10 cellular contexts compared by ENCODE assay signal in the genomic region with DNA sequence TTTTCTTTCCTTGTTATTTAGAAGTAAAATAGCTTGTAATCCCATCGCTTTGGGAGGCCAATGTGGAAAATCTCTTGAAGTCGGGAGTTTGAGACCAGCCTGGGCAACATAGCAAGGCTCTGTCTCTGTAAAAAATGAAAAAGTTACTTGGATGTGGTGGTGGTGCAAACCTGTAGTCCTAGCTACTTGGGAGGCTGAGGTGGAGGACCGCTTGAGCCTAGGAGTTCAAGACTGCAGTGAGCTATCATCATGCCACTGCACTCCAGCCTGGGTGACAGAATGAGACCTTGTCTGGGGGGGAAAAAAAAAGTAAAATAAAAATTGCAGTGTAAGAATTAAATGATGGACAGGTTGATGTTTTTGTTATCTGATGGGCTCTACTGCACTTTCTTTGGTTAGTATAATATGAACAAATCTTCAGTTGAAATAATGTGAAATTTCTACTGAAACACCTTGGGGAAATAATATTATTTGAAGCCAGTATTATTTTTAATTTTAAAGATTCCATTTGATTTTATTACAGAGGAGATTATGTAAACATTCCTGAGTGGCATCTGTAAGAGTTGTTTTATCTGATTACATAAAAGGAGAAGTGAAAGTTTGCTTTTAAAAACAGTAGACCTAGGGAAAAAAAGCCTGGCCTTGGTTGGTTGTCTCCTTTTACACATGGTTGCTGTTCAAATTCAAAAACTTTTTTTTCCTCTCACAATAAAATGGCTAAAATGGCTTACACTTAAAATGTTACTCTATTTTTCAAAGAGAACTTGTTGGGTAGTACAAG. TPM values are rescaled to one million over a fixed set of nuclear protein-coding genes. Genes with fewer than 3 reads are reported as not detected.
DNase-seq lines count a peak whose midpoint lies in the region; ATAC-seq, FAIRE-seq and TF ChIP-seq lines count a peak whose summit lies in the region.
"Had no signal": no experiment of that assay in that cellular context is flagged by ENCODE, and none has a peak within 500 bp of the region (broad histone marks: within the 10 kb centered on the region; RNA-seq: fewer than 3 reads in every experiment).

No MANE protein-coding gene starts in this region.

- peak overlapping the region; percentile 89 for H3K27ac Mint-ChIP-seq in activated T-cell treated with anti-CD3 and anti-CD28 coated beads, Interleukin-2, amount 50 U/mL, for 72 hours

- no peak overlapping the region for H2AFZ ChIP-seq in OCI-LY3 (ENCODE audit: low read depth, low read length)

- peak overlapping the region; percentile 5; the same call in 1 of the 2 replicates for H3K4me3 ChIP-seq in OCI-LY3 (ENCODE audit: low read length)
- H3K4me3 ChIP-seq in spleen, result no peak overlapping the region

- FAIRE-seq in colon (lab: Jason Lieb, UNC) (peak; percentile 49), GM12892 (lab: Jason Lieb, UNC) (no peak)

- no peak for ATAC-seq in activated T-cell treated with anti-CD3 and anti-CD28 coated beads, Interleukin-2, amount 50 U/mL, for 72 hours (replicated peaks in 1 of 2)
- no peak for ATAC-seq in activated T-cell treated with anti-CD3 and anti-CD28 coated beads, Interleukin-2, amount 50 U/mL, for 4 hours
- no peak for ATAC-seq in GM21786 (IDR thresholded peaks at IDR 0.05; ENCODE audit: unreplicated experiment)

- peaks cover 62% of the 10 kb centered on the region for H3K4me1 Mint-ChIP-seq in activated T-cell treated with anti-CD3 and anti-CD28 coated beads, Interleukin-2, amount 50 U/mL, for 72 hours (ENCODE audit: low read depth)
- peaks cover 74% of the 10 kb centered on the region for H3K4me1 Mint-ChIP-seq in activated T-cell treated with anti-CD3 and anti-CD28 coated beads, Interleukin-2, amount 50 U/mL, for 4 hours (ENCODE audit: low read depth)

- H3K9me3 ChIP-seq in OCI-LY3 (ENCODE audit: insufficient read depth, low read length), result no peaks in the 10 kb centered on the region
- no peaks in the 10 kb centered on the region for H3K9me3 ChIP-seq in spleen

- TF ChIP-seq POLR2A in spleen (IDR thresholded peaks at IDR 0.05) (no peak), GM12892 (IDR thresholded peaks at IDR 0.05; ENCODE audit: low read depth, low read length) (no peak)

- peaks cover 26% of the 10 kb centered on the region for H3K4me1 ChIP-seq in OCI-LY3 (ENCODE audit: low read length)
- peaks cover 35 to 91% (median 65%) of the 10 kb centered on the region in 6 donors for H3K4me1 ChIP-seq in spleen

- peak overlapping the region; percentile 3; the same call in 1 of the 2 replicates for H3K9ac ChIP-seq in OCI-LY3 (ENCODE audit: low read length)

- peaks cover 0 to 3% of the 10 kb centered on the region in 2 donors for H3K9me3 Mint-ChIP-seq in activated T-cell treated with anti-CD3 and anti-CD28 coated beads, Interleukin-2, amount 50 U/mL, for 72 hours
- H3K9me3 Mint-ChIP-seq in activated T-cell treated with anti-CD3 and anti-CD28 coated beads, Interleukin-2, amount 50 U/mL, for 4 hours, result no peaks in the 10 kb centered on the region

- H3K36me3 ChIP-seq in OCI-LY3 (replicated peaks; ENCODE audit: low read depth, low read length) (peaks cover 37% of the 10 kb centered on the region), spleen (peaks cover 0 to 10% (median 0%) of the 10 kb centered on the region in 6 donors)

- peaks cover 99% of the 10 kb centered on the region for H3K79me2 ChIP-seq in OCI-LY3 (ENCODE audit: low read length)

- peak overlapping the region in 1 of 2 donors; percentile 54 for H3K4me3 Mint-ChIP-seq in activated T-cell treated with anti-CD3 and anti-CD28 coated beads, Interleukin-2, amount 50 U/mL, for 72 hours
- H3K4me3 Mint-ChIP-seq in activated T-cell treated with anti-CD3 and anti-CD28 coated beads, Interleukin-2, amount 50 U/mL, for 4 hours, result no peak overlapping the region

- peaks cover 65% of the 10 kb centered on the region for H4K20me1 ChIP-seq in OCI-LY3 (ENCODE audit: insufficient read depth, low read length)

- H3K27me3 ChIP-seq in OCI-LY3 (ENCODE audit: low read depth, low read length), result no peaks in the 10 kb centered on the region
- H3K27me3 ChIP-seq in spleen (replicated peaks in 1 of 7), result no peaks in the 10 kb centered on the region

- DNase-seq in activated T-cell treated with anti-CD3 and anti-CD28 coated beads, Interleukin-2, amount 50 U/mL, for 72 hours, result no peak
- DNase-seq in activated T-cell treated with anti-CD3 and anti-CD28 coated beads, Interleukin-2, amount 50 U/mL, for 4 hours, result no peak
- DNase-seq in spleen (no peak), GM12892 (ENCODE audit: insufficient read length) (no peak)
- DNase-seq in stimulated activated CD4-positive, alpha-beta T cell treated with anti-CD3 and anti-CD28 coated beads, Interleukin-4, amount 100 ng/mL, for 24 hours, result no peak
- DNase-seq: NCI-H2227 treated with DMSO at 0.1 percent for 48 hours, Right ventricle myocardium superior had no signal

- H3K4me2 ChIP-seq in OCI-LY3 (ENCODE audit: low read length), result peak overlapping the region; percentile 35

- no peak for TF ChIP-seq CTCF in OCI-LY3 (IDR thresholded peaks at IDR 0.05; ENCODE audit: low read depth, low read length)
- no peak for TF ChIP-seq CTCF in spleen (IDR thresholded peaks at IDR 0.05 in 8 of 11, conservative IDR thresholded peaks at IDR 0.05 in 3 of 11)

- intact Hi-C loops in spleen (cut with DNase I; ENCODE audit: low total_unique reads), result no loop called here

- H3K36me3 Mint-ChIP-seq in activated T-cell treated with anti-CD3 and anti-CD28 coated beads, Interleukin-2, amount 50 U/mL, for 72 hours (ENCODE audit: insufficient read depth in 2 of 2), result peaks cover 6 to 10% of the 10 kb centered on the region in 2 donors
- peaks cover 3% of the 10 kb centered on the region for H3K36me3 Mint-ChIP-seq in activated T-cell treated with anti-CD3 and anti-CD28 coated beads, Interleukin-2, amount 50 U/mL, for 4 hours (ENCODE audit: insufficient read depth)

- H3K27ac ChIP-seq in OCI-LY3 (ENCODE audit: low read length) (peak overlapping the region; percentile 66), spleen (peak overlapping the region in 5 of 8 donors; percentile 34 to 75 (median 62))

- 75 to 95% (median 95%) methylated on average over 3 of the region's 3 CpGs for WGBS in spleen, 5 donors

- H3K27me3 Mint-ChIP-seq in activated T-cell treated with anti-CD3 and anti-CD28 coated beads, Interleukin-2, amount 50 U/mL, for 72 hours (ENCODE audit: low read depth), result no peaks in the 10 kb centered on the region
- H3K27me3 Mint-ChIP-seq in activated T-cell treated with anti-CD3 and anti-CD28 coated beads, Interleukin-2, amount 50 U/mL, for 4 hours (ENCODE audit: low read depth), result no peaks in the 10 kb centered on the region

RNA-seq across cellular contexts. Expression of gene NDUFC1, which starts 10.5 kb away (rescaled TPM):
- 10 to 100 TPM; 28.5 to 30.4 TPM for total RNA-seq in activated T-cell treated with anti-CD3 and anti-CD28 coated beads, Interleukin-2, amount 50 U/mL, for 72 hours
- total RNA-seq in activated T-cell treated with anti-CD3 and anti-CD28 coated beads, Interleukin-2, amount 50 U/mL, for 4 hours, result 10 to 100 TPM; 46.4 to 51.9 (median 51.6) TPM
- total RNA-seq in spleen, result 10 to 100 TPM; 27.8 to 47.2 (median 34.9) TPM
- 10 to 100 TPM; 70.9 to 92.8 (median 87.4) TPM for polyA plus RNA-seq in spleen
- 43.4 TPM for polyA plus RNA-seq in GM12892 (2012; ENCODE audit: missing spikeins)

RNA-seq across cellular contexts. Expression of gene NAA15, which starts 11.4 kb away (rescaled TPM):
- total RNA-seq in activated T-cell treated with anti-CD3 and anti-CD28 coated beads, Interleukin-2, amount 50 U/mL, for 72 hours, result 10 to 100 TPM; 56.0 to 71.9 TPM
- total RNA-seq in activated T-cell treated with anti-CD3 and anti-CD28 coated beads, Interleukin-2, amount 50 U/mL, for 4 hours, result 100 to 1,000 TPM; 137 to 149 (median 144) TPM
- 10 to 100 TPM; 26.2 to 66.7 (median 41.1) TPM for total RNA-seq in spleen
- 1 to 10 TPM; 5.4 to 8.3 (median 7.4) TPM for polyA plus RNA-seq in spleen
- 35.4 TPM for polyA plus RNA-seq in GM12892 (2012; ENCODE audit: missing spikeins)

RNA-seq across cellular contexts. Expression of gene MGARP, which starts 32.7 kb away (rescaled TPM):
- not detected for total RNA-seq in activated T-cell treated with anti-CD3 and anti-CD28 coated beads, Interleukin-2, amount 50 U/mL, for 72 hours
- under 1 TPM in 1 of 3 donors, not detected in 2; 0.23 TPM for total RNA-seq in activated T-cell treated with anti-CD3 and anti-CD28 coated beads, Interleukin-2, amount 50 U/mL, for 4 hours
- total RNA-seq in spleen, result 1 to 10 TPM in 2 of 7 donors, under 1 TPM in 4, not detected in 1; 0.20 to 1.7 (median 0.48) TPM
- under 1 TPM; 0.28 to 0.54 (median 0.50) TPM for polyA plus RNA-seq in spleen
- polyA plus RNA-seq in GM12892 (2012; ENCODE audit: missing spikeins), result not detected
